Comparison of ENCODE assay signal across 35 cellular contexts in the genomic region with DNA sequence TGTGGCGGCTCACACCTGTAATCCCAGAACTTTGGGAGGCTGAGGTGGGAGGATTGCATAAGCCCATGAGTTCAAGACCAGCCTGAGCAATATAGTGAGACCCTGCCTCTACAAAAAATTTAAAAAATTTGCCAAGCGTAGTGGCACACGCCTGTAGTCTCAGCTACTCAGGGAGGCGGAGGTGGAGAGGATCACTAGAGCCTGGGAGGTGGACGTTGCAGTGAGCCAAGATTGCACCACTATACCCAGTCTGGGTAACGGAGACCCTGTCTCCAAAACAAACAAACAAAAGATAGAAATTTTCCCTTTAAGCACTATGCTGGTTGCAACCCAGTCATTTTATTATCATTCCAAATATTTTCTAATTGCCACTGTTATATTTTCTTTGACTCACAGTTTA. TPM values are rescaled to one million over a fixed set of nuclear protein-coding genes. Genes with fewer than 3 reads are reported as not detected.
"Had no signal": no experiment of that assay in that cellular context is flagged by ENCODE, and none has a peak within 500 bp of the region (broad histone marks: within the 10 kb centered on the region; RNA-seq: fewer than 3 reads in every experiment).

No MANE protein-coding gene starts in this region.

- H3K27me3 ChIP-seq: MG63 had no signal

- H3K4me2 ChIP-seq: KMS-11 had no signal

- H3K27ac ChIP-seq: KMS-11 had no signal

- H3K9ac ChIP-seq: KMS-11 had no signal

- H3K36me3 ChIP-seq: MG63 had no signal

- H3K4me3 ChIP-seq: MG63 had no signal

- DNase-seq: Karpas-422, Kasumi-1, MG63, MM.1S, MV-4-11, NCI-H1048, NCI-H1092, NCI-H1092 treated with DMSO at 0.1 percent for 48 hours, NCI-H1105, NCI-H1105 treated with DMSO at 0.1 percent for 48 hours, NCI-H1417, NCI-H1417 treated with DMSO at 0.1 percent for 48 hours, NCI-H1436, NCI-H1436 treated with DMSO at 0.1 percent for 48 hours, NCI-H146, NCI-H1694, NCI-H1694 treated with DMSO at 0.1 percent for 48 hours, NCI-H187, NCI-H187 treated with DMSO at 0.1 percent for 48 hours, NCI-H1930, NCI-H2029, NCI-H2029 treated with DMSO at 0.1 percent for 48 hours, NCI-H2081, NCI-H2081 treated with DMSO at 0.1 percent for 48 hours, NCI-H2107, NCI-H2171, NCI-H2171 treated with DMSO at 0.1 percent for 48 hours, NCI-H2227 treated with DMSO at 0.1 percent for 48 hours, NCI-H226, NCI-H345, NCI-H446, NCI-H446 treated with DMSO at 0.1 percent for 48 hours, NCI-H510A had no signal

- H3K9me3 ChIP-seq: MG63 had no signal

RNA-seq across cellular contexts. Expression of a gene that starts 56.9 kb away (rescaled TPM):
- total RNA-seq: LHCN-M2 had no signal
